In genomic region chr4:165748321-165748720, GRCh38 we compare ENCODE assay signal across 30 cellular contexts.
"Had no signal": no experiment of that assay in that cellular context is flagged by ENCODE, and none has a peak within 500 bp of the region (broad histone marks: within the 10 kb centered on the region; RNA-seq: fewer than 3 reads in every experiment).

No MANE protein-coding gene starts in this region.

- H3K27ac ChIP-seq: ascending aorta, body of pancreas, SK-N-MC had no signal

- H3K27ac Mint-ChIP-seq: activated CD4-positive, alpha-beta memory T cell treated with anti-CD3 and anti-CD28 coated beads for 36 hours; activated CD4-positive, alpha-beta T cell treated with anti-CD3 and anti-CD28 coated beads, Interleukin-2, amount 10 ng/mL, durations not matched to agents 7 days and 5 days; activated naive CD4-positive, alpha-beta T cell treated with anti-CD3 and anti-CD28 coated beads, Interleukin-2, amount 50 U/mL, for 72 hours; activated naive CD8-positive, alpha-beta T cell treated with anti-CD3 and anti-CD28 coated beads, Interleukin-2, amount 50 U/mL, for 24 hours; T-cell had no signal

- H3K27me3 ChIP-seq: ascending aorta, body of pancreas had no signal

- H3K27me3 Mint-ChIP-seq: activated CD4-positive, alpha-beta memory T cell treated with anti-CD3 and anti-CD28 coated beads for 36 hours; activated CD4-positive, alpha-beta T cell treated with anti-CD3 and anti-CD28 coated beads, Interleukin-2, amount 10 ng/mL, durations not matched to agents 7 days and 5 days; activated naive CD8-positive, alpha-beta T cell treated with anti-CD3 and anti-CD28 coated beads, Interleukin-2, amount 50 U/mL, for 24 hours; T-cell had no signal

- H3K4me3 ChIP-seq: ascending aorta, body of pancreas, SK-N-MC had no signal

- H3K9me3 ChIP-seq: ascending aorta, body of pancreas had no signal

- FAIRE-seq: bronchial epithelial cell, TTC549 had no signal

- H3K9me3 Mint-ChIP-seq: activated CD4-positive, alpha-beta memory T cell treated with anti-CD3 and anti-CD28 coated beads for 36 hours; activated CD4-positive, alpha-beta T cell treated with anti-CD3 and anti-CD28 coated beads, Interleukin-2, amount 10 ng/mL, durations not matched to agents 7 days and 5 days had no signal

- H3K4me1 ChIP-seq: ascending aorta, body of pancreas had no signal

- H3K36me3 ChIP-seq: ascending aorta had no signal

- H3K4me1 Mint-ChIP-seq: activated CD4-positive, alpha-beta T cell treated with anti-CD3 and anti-CD28 coated beads, Interleukin-2, amount 10 ng/mL, durations not matched to agents 7 days and 5 days; activated naive CD8-positive, alpha-beta T cell treated with anti-CD3 and anti-CD28 coated beads, Interleukin-2, amount 50 U/mL, for 24 hours; T-cell had no signal

- DNase-seq: activated CD4-positive, alpha-beta memory T cell treated with anti-CD3 and anti-CD28 coated beads for 36 hours; activated CD4-positive, alpha-beta T cell treated with anti-CD3 and anti-CD28 coated beads, Interleukin-2, amount 10 ng/mL, durations not matched to agents 7 days and 5 days; activated CD4-positive, CD25-positive, alpha-beta regulatory T cell; activated CD8-positive, alpha-beta memory T cell treated with anti-CD3 and anti-CD28 coated beads for 24 hours; activated effector memory CD4-positive, alpha-beta T cell treated with anti-CD3 and anti-CD28 coated beads, Interleukin-2, amount 50 U/mL, for 16 hours; activated naive CD4-positive, alpha-beta T cell treated with Interleukin-2 at 50 U/mL for 16 hours; activated naive CD8-positive, alpha-beta T cell treated with anti-CD3 and anti-CD28 coated beads, Interleukin-2, amount 50 U/mL, for 24 hours; activated T-cell treated with anti-CD3 and anti-CD28 coated beads, Interleukin-2, amount 50 U/mL, for 4 hours; amniotic stem cell; body of pancreas; central memory CD4-positive, alpha-beta T cell; MM.1S; NCI-H1105 treated with DMSO at 0.1 percent for 48 hours; NCI-H1436 treated with DMSO at 0.1 percent for 48 hours; NCI-H187 treated with DMSO at 0.1 percent for 48 hours; NCI-H2081 treated with DMSO at 0.1 percent for 48 hours; NCI-H446; NCI-H524; NCI-H748 treated with DMSO at 0.1 percent for 48 hours; NK-92 treated with Interleukin-12 subunit alpha and Interleukin-12 subunit beta, amount 100 ng/mL, for 24 hours; OCI-M1; RPMI8226; T-cell; T-helper 2 cell; T1000 had no signal

- H3K36me3 Mint-ChIP-seq: activated CD4-positive, alpha-beta memory T cell treated with anti-CD3 and anti-CD28 coated beads for 36 hours; activated naive CD4-positive, alpha-beta T cell treated with anti-CD3 and anti-CD28 coated beads, Interleukin-2, amount 50 U/mL, for 72 hours; T-cell had no signal

- H3K4me3 Mint-ChIP-seq: activated CD4-positive, alpha-beta memory T cell treated with anti-CD3 and anti-CD28 coated beads for 36 hours; activated CD4-positive, alpha-beta T cell treated with anti-CD3 and anti-CD28 coated beads, Interleukin-2, amount 10 ng/mL, durations not matched to agents 7 days and 5 days; activated naive CD8-positive, alpha-beta T cell treated with anti-CD3 and anti-CD28 coated beads, Interleukin-2, amount 50 U/mL, for 24 hours; activated T-cell treated with anti-CD3 and anti-CD28 coated beads, Interleukin-2, amount 50 U/mL, for 4 hours; T-cell had no signal
